ENCODE assay signal across 9 cellular contexts in the genomic region with DNA sequence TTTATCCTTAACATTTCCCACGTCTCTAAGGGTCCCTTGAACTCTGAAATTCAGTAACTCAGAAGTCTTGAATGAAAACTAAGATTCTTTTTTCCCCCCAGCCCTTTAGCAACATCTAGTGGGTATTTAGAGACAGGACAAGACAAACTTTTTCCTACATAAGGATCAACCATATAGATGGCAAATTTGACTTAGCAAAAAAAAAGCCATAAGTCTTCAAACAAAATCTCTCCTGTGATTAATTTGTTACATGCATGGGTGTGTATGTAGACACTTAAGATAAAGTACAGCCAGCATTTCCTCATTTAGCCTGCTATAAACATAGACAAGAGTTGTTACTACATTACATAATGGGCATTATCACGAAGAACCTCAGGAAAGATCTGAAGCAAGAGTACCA. TPM values are rescaled to one million over a fixed set of nuclear protein-coding genes. Genes with fewer than 3 reads are reported as not detected.
A peak's percentile ranks its signal among the peaks of the same experiment; 100 is the strongest.
DNase-seq lines count a peak whose midpoint lies in the region; ATAC-seq and TF ChIP-seq lines count a peak whose summit lies in the region.
"Had no signal": no experiment of that assay in that cellular context is flagged by ENCODE, and none has a peak within 500 bp of the region (broad histone marks: within the 10 kb centered on the region; RNA-seq: fewer than 3 reads in every experiment).

No MANE protein-coding gene starts in this region.

- intact Hi-C loops in upper lobe of right lung (cut with DNase I), result no loop called here

- 25% methylated on average over 2 of the region's 2 CpGs for WGBS in SK-N-SH (ENCODE audit: low lambda C conversion rate)

- H3K36me3 ChIP-seq in SK-N-SH (replicated peaks in 1 of 2; ENCODE audit: control insufficient read depth in 1 of 2, insufficient read depth in 2 of 2, low read length in 1 of 2) (no peaks in the 10 kb centered on the region), upper lobe of right lung (no peaks in the 10 kb centered on the region)
- H3K36me3 ChIP-seq: HAP-1 had no signal

- no peak overlapping the region for H3K27ac ChIP-seq in SK-N-SH (ENCODE audit: low read depth in 2 of 2, low read length in 1 of 2)
- H3K27ac ChIP-seq in upper lobe of right lung, result no peak overlapping the region
- no peak overlapping the region for H3K27ac ChIP-seq in substantia nigra (ENCODE audit: low read depth, low read length, poor library complexity, severe bottlenecking)

- no peak overlapping the region for H3K4me2 ChIP-seq in SK-N-SH

- CTCF ChIA-PET in AG04449 (lab: Yijun Ruan, JAX), result interaction anchor here (1.7 to 3.1 kb wide), 7 partner anchors 29 to 593 kb away, joined by 5 to 25 read pairs (median 9); partner anchors contain the start of genes ANKRD31, GFM2 and NSA2
- CTCF ChIA-PET in SK-N-SH (lab: Yijun Ruan, JAX), result interaction anchor here (0.6 to 1.2 kb wide), 3 partner anchors 340 to 347 kb away, joined by 3 read pairs; no protein-coding TSS in a partner anchor

- peak; percentile 71 for TF ChIP-seq RAD21 in SK-N-SH (IDR thresholded peaks at IDR 0.05; ENCODE audit: low read length)

- H3F3A ChIP-seq in SK-N-SH (replicated peaks; ENCODE audit: insufficient read depth), result no peaks in the 10 kb centered on the region

- no peaks in the 10 kb centered on the region for H3K9me3 ChIP-seq in SK-N-SH
- H3K9me3 ChIP-seq in upper lobe of right lung, result no peaks in the 10 kb centered on the region

- TF ChIP-seq EP300 in SK-N-SH (IDR thresholded peaks at IDR 0.05; ENCODE audit: borderline replicate concordance in 1 of 2, low read depth in 1 of 2, low read length in 1 of 2), result no peak

- H3K27me3 ChIP-seq in SK-N-SH (ENCODE audit: insufficient read depth) (no peaks in the 10 kb centered on the region; the same call in 1 of the 2 replicates), upper lobe of right lung (no peaks in the 10 kb centered on the region)

- H3K4me1 ChIP-seq in SK-N-SH (ENCODE audit: control insufficient read depth in 1 of 2, insufficient read depth in 2 of 2, low read depth in 1 of 2, low read length in 1 of 2) (no peaks in the 10 kb centered on the region), upper lobe of right lung (no peaks in the 10 kb centered on the region)
- H3K4me1 ChIP-seq: HAP-1 had no signal

- no peak overlapping the region for H3K9ac ChIP-seq in SK-N-SH

- H2AFZ ChIP-seq in SK-N-SH (ENCODE audit: low read depth), result no peak overlapping the region

- H3K9me2 ChIP-seq in SK-N-SH, result no peaks in the 10 kb centered on the region

- H4K20me1 ChIP-seq in SK-N-SH (ENCODE audit: insufficient read depth), result no peaks in the 10 kb centered on the region

- TF ChIP-seq CTCF in AG04449 (IDR thresholded peaks at IDR 0.05; ENCODE audit: insufficient read depth, low read length, missing control alignments) (peak; percentile 30), GM12872 (IDR thresholded peaks at IDR 0.05; ENCODE audit: insufficient read depth, low read depth, low read length) (peak; percentile 34; the same call in 1 of the 3 replicates), SK-N-SH (IDR thresholded peaks at IDR 0.05) (peak; percentile 61), upper lobe of right lung (IDR thresholded peaks at IDR 0.05) (peak; percentile 50)

- no peaks in the 10 kb centered on the region for H3K79me2 ChIP-seq in SK-N-SH (ENCODE audit: insufficient read depth)

- DNase-seq in AG04449 (ENCODE audit: low read depth, low spot score), result peak; percentile 9
- DNase-seq in SK-N-SH, result peak; percentile 33
- DNase-seq in foreskin melanocyte, result peak; percentile 8
- no peak for DNase-seq in upper lobe of right lung
- DNase-seq in substantia nigra (lab: John Stamatoyannopoulos, UW), result no peak
- DNase-seq in activated CD4-positive, alpha-beta T cell treated with anti-CD3 and anti-CD28 coated beads, Interleukin-2, amount 50 U/mL, for 48 hours, result no peak

- H3K4me3 ChIP-seq in AG04449 (ENCODE audit: low read depth, low read length) (no peak overlapping the region), SK-N-SH (ENCODE audit: low read depth in 2 of 2, low read length in 1 of 2) (peak overlapping the region in 1 of 2 experiments; percentile 13; a peak in 1 of 4 replicates), upper lobe of right lung (no peak overlapping the region)
- H3K4me3 ChIP-seq: HAP-1 had no signal

- POLR2A ChIA-PET in AG04449 (lab: Yijun Ruan, JAX), result no interaction called here
- POLR2A ChIA-PET in SK-N-SH (lab: Yijun Ruan, JAX), result interaction anchor here (0.6 kb wide), 1 partner anchor 293 kb away, joined by 4 read pairs; no protein-coding TSS in a partner anchor

- ATAC-seq in upper lobe of right lung (peak; percentile 39), HG02981 (IDR thresholded peaks at IDR 0.05; ENCODE audit: unreplicated experiment) (no peak)

TF ChIP-seq in SK-N-SH, 30 proteins besides CTCF, POLR2A, EP300 and RAD21:
- TF ChIP-seq SMC3 (IDR thresholded peaks at IDR 0.05; ENCODE audit: low read depth, low read length), result peak; percentile 46
- TF ChIP-seq, protein P1, sequence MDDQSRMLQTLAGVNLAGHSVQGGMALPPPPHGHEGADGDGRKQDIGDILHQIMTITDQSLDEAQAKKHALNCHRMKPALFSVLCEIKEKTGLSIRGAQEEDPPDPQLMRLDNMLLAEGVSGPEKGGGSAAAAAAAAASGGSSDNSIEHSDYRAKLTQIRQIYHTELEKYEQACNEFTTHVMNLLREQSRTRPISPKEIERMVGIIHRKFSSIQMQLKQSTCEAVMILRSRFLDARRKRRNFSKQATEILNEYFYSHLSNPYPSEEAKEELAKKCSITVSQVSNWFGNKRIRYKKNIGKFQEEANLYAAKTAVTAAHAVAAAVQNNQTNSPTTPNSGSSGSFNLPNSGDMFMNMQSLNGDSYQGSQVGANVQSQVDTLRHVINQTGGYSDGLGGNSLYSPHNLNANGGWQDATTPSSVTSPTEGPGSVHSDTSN (IDR thresholded peaks at IDR 0.05), result no peak

RNA-seq across cellular contexts. Expression of gene ANKRD31, which starts 29.1 kb away (rescaled TPM):
- polyA plus RNA-seq in SK-N-SH (2012; rRNA removed), result 0.05 and 0.06 TPM in 2 replicates
- 0.07 and 0.10 TPM in 2 replicates for polyA plus RNA-seq in SK-N-SH (2012; cell fraction: cytosol; rRNA removed)
- polyA plus RNA-seq in SK-N-SH (2012; cell fraction: nucleus; rRNA removed), result 0.05 and 0.10 TPM in 2 replicates
- 0.14 TPM for total RNA-seq in upper lobe of right lung

Comparison
In these comparisons a context has a peak if more than half of its experiments do, and no peak if none do; other contexts are left out.
1. DNase-seq: peak in AG04449 (single experiment), SK-N-SH (single experiment) and foreskin melanocyte (single experiment); none in upper lobe of right lung (single experiment), substantia nigra (0 of 49) and activated CD4-positive, alpha-beta T cell treated with anti-CD3 and anti-CD28 coated beads, Interleukin-2, amount 50 U/mL, for 48 hours (0 of 2).
2. Peak in every context shown above with its lines, with median percentiles within 50 percentile points of each other: CTCF ChIP-seq.